ENCODE assay signal across 17 cellular contexts in the genomic region with DNA sequence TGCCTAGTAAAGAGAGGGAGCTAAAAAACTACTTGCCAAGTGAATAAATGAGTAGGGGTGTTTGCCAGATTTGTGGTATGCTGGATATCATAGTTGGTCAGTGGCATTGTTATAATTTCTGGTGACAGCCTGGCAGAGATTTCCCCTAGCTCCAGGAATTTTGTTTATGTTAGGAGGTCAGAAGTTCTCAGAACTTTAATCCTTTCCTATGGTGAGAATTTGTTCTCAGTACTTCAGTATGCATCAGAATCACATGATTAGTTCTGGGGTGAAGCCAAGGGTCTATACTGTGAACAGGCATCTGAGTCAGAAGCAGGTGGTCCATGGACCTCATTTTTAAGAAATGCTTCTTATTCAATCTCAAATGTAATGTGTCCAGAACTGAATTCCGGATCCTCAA. TPM values are rescaled to one million over a fixed set of nuclear protein-coding genes. Genes with fewer than 3 reads are reported as not detected.
A peak's percentile ranks its signal among the peaks of the same experiment; 100 is the strongest.
DNase-seq lines count a peak whose midpoint lies in the region; ATAC-seq and TF ChIP-seq lines count a peak whose summit lies in the region.
"Had no signal": no experiment of that assay in that cellular context is flagged by ENCODE, and none has a peak within 500 bp of the region (broad histone marks: within the 10 kb centered on the region; RNA-seq: fewer than 3 reads in every experiment).

No MANE protein-coding gene starts in this region.

- peaks cover 61% of the 10 kb centered on the region for H3K4me1 ChIP-seq in MM.1S (ENCODE audit: low read length)

- H3K79me2 ChIP-seq in MM.1S (ENCODE audit: low read length), result no peaks in the 10 kb centered on the region

- H3K27me3 Mint-ChIP-seq in effector memory CD8-positive, alpha-beta T cell, result peaks cover 0 to 6% of the 10 kb centered on the region in 2 donors

- H3K9ac ChIP-seq in MM.1S (ENCODE audit: low read length), result no peak overlapping the region
- H3K9ac ChIP-seq: neural progenitor cell had no signal

- no peak overlapping the region for H2AFZ ChIP-seq in MM.1S (ENCODE audit: low read length)
- H2AFZ ChIP-seq: neural progenitor cell had no signal

- no peaks in the 10 kb centered on the region for H3K9me3 ChIP-seq in MM.1S (replicated peaks; ENCODE audit: insufficient read depth, low read length)
- H3K9me3 ChIP-seq: vagina had no signal

- H3K9me3 Mint-ChIP-seq in effector memory CD8-positive, alpha-beta T cell, result peaks cover 0 to 3% of the 10 kb centered on the region in 2 donors
- H3K9me3 Mint-ChIP-seq: neural progenitor cell; T-helper 2 cell treated with Interferon-gamma antibody and Interleukin-4, amounts not matched to agents 5 μg/mL and 100 μg/mL, for 36 hours had no signal

- 0 out of 2 replicates have a peak overlapping the region, but pooled peaks have one; percentile 10 for H3K4me2 ChIP-seq in MM.1S (ENCODE audit: low read depth, low read length)
- H3K4me2 ChIP-seq: neural progenitor cell had no signal

- no peak overlapping the region for H3K4me3 ChIP-seq in MM.1S (ENCODE audit: low read length)
- no peak overlapping the region for H3K4me3 ChIP-seq in cardiac fibroblast (replicated peaks in 1 of 2; ENCODE audit: low read depth in 2 of 2, low read length in 2 of 2)
- H3K4me3 ChIP-seq: K562, neural progenitor cell, vagina had no signal

- H3K27ac Mint-ChIP-seq in effector memory CD8-positive, alpha-beta T cell, result no peak overlapping the region
- H3K27ac Mint-ChIP-seq: neural progenitor cell; T-helper 2 cell treated with Interferon-gamma antibody and Interleukin-4, amounts not matched to agents 5 μg/mL and 100 μg/mL, for 36 hours had no signal

- DNase-seq in ACHN (peak; percentile 52), MM.1S (no peak), cardiac fibroblast (ENCODE audit: low read depth in 2 of 2) (peak; percentile 63 to 78), lung microvascular endothelial cell (ENCODE audit: low read depth in 2 of 2) (peak; percentile 11 to 69), NCI-H1105 (lab: John Stamatoyannopoulos, UW) (no peak), NCI-H2029 (lab: John Stamatoyannopoulos, UW) (no peak)
- no peak for DNase-seq in effector memory CD8-positive, alpha-beta T cell
- no peak for DNase-seq in stimulated activated CD8-positive, alpha-beta memory T cell treated with anti-CD3 and anti-CD28 coated beads, Interleukin-4, amount 100 ng/mL, for 48 hours
- DNase-seq: activated CD4-positive, alpha-beta T cell treated with anti-CD3 and anti-CD28 coated beads, Interleukin-2, amount 50 U/mL, for 4 hours; activated effector memory CD4-positive, alpha-beta T cell treated with Interleukin-2 at 50 U/mL for 16 hours; glutamatergic neuron; left cardiac atrium; NCI-H2171 had no signal

- H3K36me3 Mint-ChIP-seq in effector memory CD8-positive, alpha-beta T cell (ENCODE audit: insufficient read depth), result no peaks in the 10 kb centered on the region
- H3K36me3 Mint-ChIP-seq: neural progenitor cell had no signal

- H3K4me1 Mint-ChIP-seq in effector memory CD8-positive, alpha-beta T cell (ENCODE audit: low read depth in 2 of 2), result no peaks in the 10 kb centered on the region

- H3K27me3 ChIP-seq in MM.1S (replicated peaks; ENCODE audit: insufficient read depth, low read length), result no peaks in the 10 kb centered on the region
- H3K27me3 ChIP-seq: neural progenitor cell, vagina had no signal

- no peaks in the 10 kb centered on the region for H3K9me2 ChIP-seq in MM.1S (replicated peaks; ENCODE audit: insufficient read depth, low read length)

- in situ Hi-C loops in ACHN (cut with HindIII; ENCODE audit: low pct_ligation_motif_present, low pct_unique_long_range_greater_than_20kb, low sequenced_read_pairs), result no loop called here

- no peaks in the 10 kb centered on the region for H3K36me3 ChIP-seq in MM.1S (replicated peaks; ENCODE audit: insufficient read depth, low read length)
- H3K36me3 ChIP-seq: neural progenitor cell, vagina had no signal

- no peak for TF ChIP-seq CTCF in MM.1S (IDR thresholded peaks at IDR 0.05; ENCODE audit: low read length)
- no peak for TF ChIP-seq CTCF in cardiac fibroblast (IDR thresholded peaks at IDR 0.05; ENCODE audit: low read depth, low read length)

- ATAC-seq in effector memory CD8-positive, alpha-beta T cell (replicated peaks), result no peak
- ATAC-seq: K562, left cardiac atrium had no signal

- no peaks in the 10 kb centered on the region for H4K20me1 ChIP-seq in MM.1S (ENCODE audit: insufficient read depth, low read length)

- H3K27ac ChIP-seq in MM.1S (ENCODE audit: low read length), result peak overlapping the region; percentile 90; the same call in 1 of the 2 replicates
- H3K27ac ChIP-seq: neural progenitor cell, vagina had no signal

- peaks cover 22% of the 10 kb centered on the region for H3F3A ChIP-seq in MM.1S (ENCODE audit: insufficient read depth, low read length)

- no peak overlapping the region for H3K4me3 Mint-ChIP-seq in effector memory CD8-positive, alpha-beta T cell
- H3K4me3 Mint-ChIP-seq: neural progenitor cell; T-helper 2 cell treated with Interferon-gamma antibody and Interleukin-4, amounts not matched to agents 5 μg/mL and 100 μg/mL, for 36 hours had no signal

RNA-seq across cellular contexts. Expression of a gene that starts 10.5 kb away (rescaled TPM):
- total RNA-seq in lung microvascular endothelial cell, result not detected in 2 replicates
- total RNA-seq: left cardiac atrium had no signal

Comparison
In these comparisons a context has a peak if more than half of its experiments do, and no peak if none do; other contexts are left out.
1. DNase-seq: peak in ACHN (single experiment), cardiac fibroblast (2 of 2) and lung microvascular endothelial cell (2 of 2); none in MM.1S (single experiment), effector memory CD8-positive, alpha-beta T cell (0 of 3), NCI-H1105 (single experiment), stimulated activated CD8-positive, alpha-beta memory T cell treated with anti-CD3 and anti-CD28 coated beads, Interleukin-4, amount 100 ng/mL, for 48 hours (single experiment) and NCI-H2029 (single experiment).